In the genomic region with DNA sequence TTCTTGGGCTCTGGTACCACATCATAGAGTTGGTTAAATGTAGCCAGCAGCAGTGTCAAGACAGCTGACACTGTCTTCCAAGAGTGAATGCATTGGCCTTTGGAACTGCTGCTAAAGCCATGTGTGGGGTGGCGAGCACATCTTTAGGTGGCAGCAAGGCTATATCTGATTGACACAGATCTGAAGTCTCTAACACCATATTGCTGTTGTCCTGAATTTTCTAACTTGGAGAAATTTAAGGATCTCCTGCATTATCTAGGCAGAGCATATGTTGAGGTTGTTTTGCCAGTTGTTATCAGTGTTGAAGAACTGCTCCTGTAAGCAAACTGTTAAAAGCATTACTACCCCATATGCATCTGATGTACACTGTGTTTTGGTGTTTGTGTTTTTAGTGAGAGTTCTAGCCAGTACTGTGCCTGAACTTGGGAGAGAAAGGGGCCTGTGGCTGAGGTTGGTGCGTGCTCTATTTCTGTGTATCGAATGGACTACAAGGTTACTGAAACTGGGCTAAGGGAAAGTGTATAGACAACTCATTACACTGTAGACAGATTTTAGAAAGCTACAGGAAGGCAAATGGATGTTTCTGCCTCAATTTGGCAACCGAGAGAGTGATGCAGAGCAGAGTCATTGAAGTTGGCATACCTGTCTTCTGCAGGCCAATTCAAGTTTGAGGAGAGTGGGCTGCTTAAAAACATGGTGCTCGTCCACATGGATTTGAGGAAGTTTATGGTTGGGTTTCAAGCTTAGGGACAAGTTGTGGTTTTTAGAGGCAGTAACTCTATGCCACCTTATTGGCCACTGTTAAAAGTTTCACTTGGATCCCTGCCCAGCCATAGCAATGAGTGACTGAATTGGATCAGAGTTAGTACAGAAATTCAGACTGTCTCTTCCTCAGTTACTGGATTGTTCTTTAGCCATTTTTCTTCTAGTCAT, we compare ENCODE assay signal across 1 cellular context.
A peak's percentile ranks its signal among the peaks of the same experiment; 100 is the strongest.
TF ChIP-seq lines count a peak whose summit lies in the region.

No MANE protein-coding gene starts in this region.

TF ChIP-seq in K562, 482 proteins besides CTCF, POLR2A, EP300 and RAD21 (continued from another document and continues in another):
- peak; percentile 92; the same call in 1 of the 2 replicates for TF ChIP-seq ZNF592 (IDR thresholded peaks at IDR 0.05)
- no peak; a peak in 1 of 3 replicates for TF ChIP-seq CBX3 (IDR thresholded peaks at IDR 0.05; ENCODE audit: borderline replicate concordance in 1 of 2, low read length in 2 of 2)
- peak; percentile 43; the same call in 1 of the 2 replicates for TF ChIP-seq VEZF1 (CRISPR knock-in tag; IDR thresholded peaks at IDR 0.05)
- TF ChIP-seq, protein P1, sequence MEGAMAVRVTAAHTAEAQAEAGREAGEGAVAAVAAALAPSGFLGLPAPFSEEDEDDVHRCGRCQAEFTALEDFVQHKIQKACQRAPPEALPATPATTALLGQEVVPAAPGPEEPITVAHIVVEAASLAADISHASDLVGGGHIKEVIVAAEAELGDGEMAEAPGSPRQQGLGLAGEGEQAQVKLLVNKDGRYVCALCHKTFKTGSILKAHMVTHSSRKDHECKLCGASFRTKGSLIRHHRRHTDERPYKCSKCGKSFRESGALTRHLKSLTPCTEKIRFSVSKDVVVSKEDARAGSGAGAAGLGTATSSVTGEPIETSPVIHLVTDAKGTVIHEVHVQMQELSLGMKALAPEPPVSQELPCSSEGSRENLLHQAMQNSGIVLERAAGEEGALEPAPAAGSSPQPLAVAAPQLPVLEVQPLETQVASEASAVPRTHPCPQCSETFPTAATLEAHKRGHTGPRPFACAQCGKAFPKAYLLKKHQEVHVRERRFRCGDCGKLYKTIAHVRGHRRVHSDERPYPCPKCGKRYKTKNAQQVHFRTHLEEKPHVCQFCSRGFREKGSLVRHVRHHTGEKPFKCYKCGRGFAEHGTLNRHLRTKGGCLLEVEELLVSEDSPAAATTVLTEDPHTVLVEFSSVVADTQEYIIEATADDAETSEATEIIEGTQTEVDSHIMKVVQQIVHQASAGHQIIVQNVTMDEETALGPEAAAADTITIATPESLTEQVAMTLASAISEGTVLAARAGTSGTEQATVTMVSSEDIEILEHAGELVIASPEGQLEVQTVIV (CRISPR knock-in tag; IDR thresholded peaks at IDR 0.05; ENCODE audit: borderline replicate concordance) = no peak
- peak; percentile 12; the same call in 1 of the 2 replicates for TF ChIP-seq ZNF263 (CRISPR knock-in tag; IDR thresholded peaks at IDR 0.05; ENCODE audit: borderline replicate concordance)
- TF ChIP-seq STAT5A (IDR thresholded peaks at IDR 0.05; ENCODE audit: borderline replicate concordance, low read length) = peak; percentile 90
- TF ChIP-seq ZNF175 (CRISPR knock-in tag; IDR thresholded peaks at IDR 0.05; ENCODE audit: low read depth) = peak; percentile 59; the same call in 1 of the 2 replicates
- TF ChIP-seq NR2C1 (IDR thresholded peaks at IDR 0.05) = peak; percentile 22; the same call in 1 of the 2 replicates
- peak; percentile 61 for TF ChIP-seq NR2C1 (tag; IDR thresholded peaks at IDR 0.05)
- TF ChIP-seq MGA (IDR thresholded peaks at IDR 0.05) = peak; percentile 49; the same call in 1 of the 2 replicates
- peak in 1 of 2 experiments; percentile 74; a peak in 2 of 4 replicates for TF ChIP-seq ETV6 (IDR thresholded peaks at IDR 0.05; ENCODE audit: borderline replicate concordance in 1 of 2, low read depth in 2 of 2, low read length in 1 of 2)
- TF ChIP-seq ETV6 (CRISPR knock-in tag; IDR thresholded peaks at IDR 0.05; ENCODE audit: borderline replicate concordance) = no peak
- peak; percentile 88; the same call in 1 of the 2 replicates for TF ChIP-seq SMARCA5 (IDR thresholded peaks at IDR 0.05)
- peak; percentile 97 for TF ChIP-seq NBN (IDR thresholded peaks at IDR 0.05; ENCODE audit: low read depth)
- peak; percentile 69; the same call in 1 of the 2 replicates for TF ChIP-seq MECOM (CRISPR knock-in tag; IDR thresholded peaks at IDR 0.05)
- no peak for TF ChIP-seq HINFP (tag; conservative IDR thresholded peaks at IDR 0.05; ENCODE audit: low read depth)
- peak; percentile 82 for TF ChIP-seq ZEB2 (IDR thresholded peaks at IDR 0.05)
- peak; percentile 98 for TF ChIP-seq TEAD4 (IDR thresholded peaks at IDR 0.05; ENCODE audit: low read length)
- no peak for TF ChIP-seq TEAD4 (CRISPR knock-in tag; IDR thresholded peaks at IDR 0.05; ENCODE audit: borderline replicate concordance)
- TF ChIP-seq TAL1 (IDR thresholded peaks at IDR 0.05) = peak; percentile 98
- no peak for TF ChIP-seq ELF1 (tag; IDR thresholded peaks at IDR 0.05)
- TF ChIP-seq FOXJ2 (tag; IDR thresholded peaks at IDR 0.05) = peak; percentile 70; the same call in 1 of the 2 replicates
- TF ChIP-seq, protein P2, sequence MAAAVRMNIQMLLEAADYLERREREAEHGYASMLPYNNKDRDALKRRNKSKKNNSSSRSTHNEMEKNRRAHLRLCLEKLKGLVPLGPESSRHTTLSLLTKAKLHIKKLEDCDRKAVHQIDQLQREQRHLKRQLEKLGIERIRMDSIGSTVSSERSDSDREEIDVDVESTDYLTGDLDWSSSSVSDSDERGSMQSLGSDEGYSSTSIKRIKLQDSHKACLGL (CRISPR knock-in tag; IDR thresholded peaks at IDR 0.05; ENCODE audit: borderline replicate concordance, poor library complexity, severe bottlenecking) = peak; percentile 30
- TF ChIP-seq MAX (CRISPR knock-in tag; IDR thresholded peaks at IDR 0.05) = peak; percentile 65
- TF ChIP-seq, protein P3, sequence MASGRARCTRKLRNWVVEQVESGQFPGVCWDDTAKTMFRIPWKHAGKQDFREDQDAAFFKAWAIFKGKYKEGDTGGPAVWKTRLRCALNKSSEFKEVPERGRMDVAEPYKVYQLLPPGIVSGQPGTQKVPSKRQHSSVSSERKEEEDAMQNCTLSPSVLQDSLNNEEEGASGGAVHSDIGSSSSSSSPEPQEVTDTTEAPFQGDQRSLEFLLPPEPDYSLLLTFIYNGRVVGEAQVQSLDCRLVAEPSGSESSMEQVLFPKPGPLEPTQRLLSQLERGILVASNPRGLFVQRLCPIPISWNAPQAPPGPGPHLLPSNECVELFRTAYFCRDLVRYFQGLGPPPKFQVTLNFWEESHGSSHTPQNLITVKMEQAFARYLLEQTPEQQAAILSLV (tag; IDR thresholded peaks at IDR 0.05) = no peak; the same call in 1 of the 2 replicates
